ENCODE assay signal across 23 cellular contexts in the genomic region with DNA sequence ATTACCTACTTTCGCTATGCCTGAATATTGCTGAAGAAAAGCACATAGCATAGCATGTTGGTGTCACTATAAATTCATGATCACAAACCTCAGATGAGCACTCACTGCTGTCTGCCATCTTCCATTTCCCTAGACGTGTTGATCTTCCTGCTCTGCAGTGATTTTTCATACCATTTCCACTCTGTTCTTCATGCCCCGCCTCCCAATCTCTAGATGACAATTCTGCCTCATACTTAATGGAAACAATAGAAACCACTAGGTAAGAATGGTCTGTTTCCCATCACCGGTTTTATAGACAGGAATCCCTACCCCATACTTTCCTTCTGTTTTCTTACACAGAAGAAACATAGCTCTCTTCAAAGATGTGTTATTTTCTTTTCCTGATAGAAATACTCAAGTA.
"Had no signal": no experiment of that assay in that cellular context is flagged by ENCODE, and none has a peak within 500 bp of the region (broad histone marks: within the 10 kb centered on the region; RNA-seq: fewer than 3 reads in every experiment).

No MANE protein-coding gene starts in this region.

- H3K4me3 ChIP-seq: ascending aorta, body of pancreas, coronary artery, SJSA1 had no signal

- DNase-seq: activated CD4-positive, alpha-beta T cell treated with anti-CD3 and anti-CD28 coated beads for 48 hours; activated CD4-positive, alpha-beta T cell treated with anti-CD3 and anti-CD28 coated beads, Interleukin-2, amount 50 U/mL, for 4 hours; activated gamma-delta T cell treated with Interleukin-2 at 50 U/mL for 16 hours; activated T-cell treated with anti-CD3 and anti-CD28 coated beads for 4 hours; activated T-cell treated with anti-CD3 and anti-CD28 coated beads, Interleukin-2, amount 50 U/mL, for 48 hours; body of pancreas; central memory CD4-positive, alpha-beta T cell; Karpas-422; NCI-H1105 treated with DMSO at 0.1 percent for 48 hours; NCI-H1436 treated with DMSO at 0.1 percent for 48 hours; NCI-H187; NCI-H446 treated with DMSO at 0.1 percent for 48 hours; NCI-H526; PC-3; SHP77 had no signal

- H3K9me3 ChIP-seq: ascending aorta, body of pancreas, SJSA1 had no signal

- H3K27ac ChIP-seq: ascending aorta, body of pancreas, coronary artery, SJSA1 had no signal

- ATAC-seq: activated CD4-positive, CD25-positive, alpha-beta regulatory T cell treated with anti-CD3 and anti-CD28 coated beads, Interleukin-2, amount 50 U/mL, for 24 hours; body of pancreas; PC-3; SK-N-SH treated with all-trans-retinoic acid at 6 μM for 48 hours had no signal

- H3K4me1 ChIP-seq: ascending aorta, body of pancreas had no signal

- H3K27ac Mint-ChIP-seq: activated naive CD4-positive, alpha-beta T cell treated with anti-CD3 and anti-CD28 coated beads, Interleukin-2, amount 50 U/mL, for 24 hours; activated T-helper 2 cell treated with anti-CD3 and anti-CD28 coated beads, Interferon-gamma antibody, Interleukin-2, Interleukin-4, amounts not matched to agents 10 μg/mL and 5 μg/mL and 100 μg/mL, durations not matched to agents 14 hours and 24 hours and 36 hours; T-helper 1 cell treated with Interleukin-12 subunit alpha and Interleukin-12 subunit beta and Interleukin-4 antibody, amounts not matched to agents 30 μg/mL and 1 μg/mL, for 36 hours had no signal

- H3K9me3 Mint-ChIP-seq: activated naive CD4-positive, alpha-beta T cell treated with anti-CD3 and anti-CD28 coated beads, Interleukin-2, amount 50 U/mL, for 24 hours; activated T-helper 2 cell treated with anti-CD3 and anti-CD28 coated beads, Interferon-gamma antibody, Interleukin-2, Interleukin-4, amounts not matched to agents 10 μg/mL and 5 μg/mL and 100 μg/mL, durations not matched to agents 14 hours and 24 hours and 36 hours; T-helper 1 cell treated with Interleukin-12 subunit alpha and Interleukin-12 subunit beta and Interleukin-4 antibody, amounts not matched to agents 30 μg/mL and 1 μg/mL, for 36 hours had no signal

- H3K27me3 Mint-ChIP-seq: activated naive CD4-positive, alpha-beta T cell treated with anti-CD3 and anti-CD28 coated beads, Interleukin-2, amount 50 U/mL, for 24 hours had no signal

- H3K27me3 ChIP-seq: ascending aorta, body of pancreas, SJSA1 had no signal

- H3K4me3 Mint-ChIP-seq: activated naive CD4-positive, alpha-beta T cell treated with anti-CD3 and anti-CD28 coated beads, Interleukin-2, amount 50 U/mL, for 24 hours; T-helper 1 cell treated with Interleukin-12 subunit alpha and Interleukin-12 subunit beta and Interleukin-4 antibody, amounts not matched to agents 30 μg/mL and 1 μg/mL, for 36 hours had no signal
